Comparison of ENCODE assay signal across 19 cellular contexts in genomic region chr3:20046556-20046955, GRCh38. TPM values are rescaled to one million over a fixed set of nuclear protein-coding genes. Genes with fewer than 3 reads are reported as not detected.
"Had no signal": no experiment of that assay in that cellular context is flagged by ENCODE, and none has a peak within 500 bp of the region (broad histone marks: within the 10 kb centered on the region; RNA-seq: fewer than 3 reads in every experiment).

No MANE protein-coding gene starts in this region.

- H3K36me3 Mint-ChIP-seq: activated naive CD4-positive, alpha-beta T cell treated with anti-CD3 and anti-CD28 coated beads, Interleukin-2, amount 50 U/mL, for 24 hours had no signal

- H3K9me3 ChIP-seq: esophagus squamous epithelium, neutrophil, tibial artery had no signal

- H3K36me3 ChIP-seq: esophagus squamous epithelium, neutrophil, tibial artery had no signal

- H3K9me3 Mint-ChIP-seq: activated naive CD4-positive, alpha-beta T cell treated with anti-CD3 and anti-CD28 coated beads, Interleukin-2, amount 50 U/mL, for 24 hours; stimulated activated naive B cell treated with anti-CD40 and anti-IgM and Interleukin-4, amounts not matched to agents 10 μg/mL and 1 μg/mL and 100 μg/mL, for 72 hours; T-helper 2 cell treated with Interferon-gamma antibody and Interleukin-4, amounts not matched to agents 5 μg/mL and 100 μg/mL, for 36 hours had no signal

- H3K4me3 Mint-ChIP-seq: activated naive CD4-positive, alpha-beta T cell treated with anti-CD3 and anti-CD28 coated beads, Interleukin-2, amount 50 U/mL, for 24 hours; stimulated activated naive B cell treated with anti-CD40 and anti-IgM and Interleukin-4, amounts not matched to agents 10 μg/mL and 1 μg/mL and 100 μg/mL, for 72 hours; T-helper 2 cell treated with Interferon-gamma antibody and Interleukin-4, amounts not matched to agents 5 μg/mL and 100 μg/mL, for 36 hours had no signal

- H3K27ac ChIP-seq: hepatocyte, tibial artery had no signal

- H3K27ac Mint-ChIP-seq: activated naive CD4-positive, alpha-beta T cell treated with anti-CD3 and anti-CD28 coated beads, Interleukin-2, amount 50 U/mL, for 24 hours; T-helper 2 cell treated with Interferon-gamma antibody and Interleukin-4, amounts not matched to agents 5 μg/mL and 100 μg/mL, for 36 hours had no signal

- ATAC-seq: left lobe of liver; stimulated activated naive B cell treated with anti-CD40 and anti-IgM and Interleukin-4, amounts not matched to agents 10 μg/mL and 1 μg/mL and 100 μg/mL, for 72 hours had no signal

- DNase-seq: activated CD4-positive, alpha-beta T cell treated with anti-CD3 and anti-CD28 coated beads, Interleukin-2, amount 50 U/mL, for 4 hours; activated effector memory CD4-positive, alpha-beta T cell treated with Interleukin-2 at 50 U/mL for 16 hours; activated T-cell treated with anti-CD3 and anti-CD28 coated beads, Interleukin-2, amount 50 U/mL, for 1 hour; amniotic stem cell; esophagus squamous epithelium; stimulated activated naive B cell treated with anti-CD40 and anti-IgM and Interleukin-4, amounts not matched to agents 10 μg/mL and 1 μg/mL and 100 μg/mL, for 72 hours; SW 1271; tibial artery had no signal

- H3K27me3 ChIP-seq: esophagus squamous epithelium, hepatocyte, neutrophil, tibial artery had no signal

- H2AFZ ChIP-seq: hepatocyte had no signal

- H3K4me2 ChIP-seq: hepatocyte had no signal

- H3K4me3 ChIP-seq: esophagus squamous epithelium, hepatocyte, tibial artery had no signal

- H3K27me3 Mint-ChIP-seq: activated naive CD4-positive, alpha-beta T cell treated with anti-CD3 and anti-CD28 coated beads, Interleukin-2, amount 50 U/mL, for 24 hours; stimulated activated naive B cell treated with anti-CD40 and anti-IgM and Interleukin-4, amounts not matched to agents 10 μg/mL and 1 μg/mL and 100 μg/mL, for 72 hours had no signal

RNA-seq across cellular contexts. Expression of gene PP2D1, which starts 34.5 kb away (rescaled TPM):
- total RNA-seq: cardiac septum, esophagus squamous epithelium, fibroblast of villous mesenchyme, glomerular endothelial cell, hepatocyte, left lobe of liver, lung microvascular endothelial cell, renal cortical epithelial cell, subcutaneous adipose tissue had no signal
